Comparison of ENCODE assay signal across 4 cellular contexts in genomic region chr9:78409928-78410510, GRCh38.
DNase-seq lines count a peak whose midpoint lies in the region; ATAC-seq and TF ChIP-seq lines count a peak whose summit lies in the region.
"Not testable (repeated sequence)": the region's sequence is repeated elsewhere in the genome, so short reads cannot be mapped to it uniquely, and the experiment has no call there.

No MANE protein-coding gene starts in this region.

- not testable (repeated sequence) for H3K27ac ChIP-seq in right cardiac atrium (ENCODE audit: low read length); spleen
- H3K27ac ChIP-seq in trophoblast cell (ENCODE audit: low read depth, low read length), result peak overlapping the region; percentile 67

- TF ChIP-seq POLR2A in spleen (IDR thresholded peaks at IDR 0.05), result not testable (repeated sequence)

- H2BK12ac ChIP-seq in trophoblast cell (ENCODE audit: low read length), result peak overlapping the region; percentile 44

- peak overlapping the region; percentile 35 for H2BK5ac ChIP-seq in trophoblast cell (ENCODE audit: low read depth, low read length, poor library complexity)

- H3K27me3 Mint-ChIP-seq in chondrocyte (ENCODE audit: low read depth), result not testable (repeated sequence)

- WGBS in right cardiac atrium, result 89% methylated on average over 25 of the region's 25 CpGs
- no CpG with 5 or more reads among the region's 25 CpGs for WGBS in trophoblast cell (ENCODE audit: extremely low coverage, insufficient coverage, insufficient read length)
- 87 to 97% (median 96%) methylated on average over 9 to 25 of the region's 25 CpGs for WGBS in spleen, 5 donors

- peak overlapping the region; percentile 44 for H2AK5ac ChIP-seq in trophoblast cell (ENCODE audit: low read length)

- not testable (repeated sequence) for H3K4me1 ChIP-seq in right cardiac atrium (ENCODE audit: control insufficient read depth, insufficient read depth, low read length); trophoblast cell (ENCODE audit: control insufficient read depth in 1 of 2, insufficient read depth in 2 of 2, low read length in 2 of 2); spleen

- not testable (repeated sequence) for H3K4me3 Mint-ChIP-seq in chondrocyte (ENCODE audit: unreplicated experiment)

- H3K4me3 ChIP-seq in right cardiac atrium (ENCODE audit: low read length); trophoblast cell (ENCODE audit: low read depth, low read length); spleen: not testable (repeated sequence)

- H3K4me2 ChIP-seq in trophoblast cell (ENCODE audit: low read length), result not testable (repeated sequence)

- TF ChIP-seq CTCF in chondrocyte (IDR thresholded peaks at IDR 0.05); spleen (IDR thresholded peaks at IDR 0.05 in 8 of 11, conservative IDR thresholded peaks at IDR 0.05 in 3 of 11): not testable (repeated sequence)

- H3K4me1 Mint-ChIP-seq in chondrocyte (ENCODE audit: low read depth), result peaks cover 12% of the 10 kb centered on the region

- peaks cover 22% of the 10 kb centered on the region for H3K79me1 ChIP-seq in trophoblast cell (ENCODE audit: low read length)

- H3K23ac ChIP-seq in trophoblast cell (ENCODE audit: low read length), result not testable (repeated sequence)

- not testable (repeated sequence) for H3K18ac ChIP-seq in trophoblast cell (ENCODE audit: low read length)

- H3K9me3 ChIP-seq in right cardiac atrium (ENCODE audit: control insufficient read depth, low read length); trophoblast cell (ENCODE audit: insufficient read depth, low read depth, low read length); spleen: not testable (repeated sequence)

- H3K9ac ChIP-seq in trophoblast cell (ENCODE audit: low read length), result not testable (repeated sequence)

- H4K12ac ChIP-seq in trophoblast cell (ENCODE audit: low read depth, low read length), result not testable (repeated sequence)

- not testable (repeated sequence) for H3K36me3 ChIP-seq in trophoblast cell (ENCODE audit: control insufficient read depth in 1 of 2, insufficient read depth in 2 of 2, low read length in 2 of 2); spleen

- H3K36me3 Mint-ChIP-seq in chondrocyte (ENCODE audit: low read depth), result not testable (repeated sequence)

- intact Hi-C loops in right cardiac atrium (cut with DNase I); spleen (cut with DNase I; ENCODE audit: low total_unique reads): not testable (repeated sequence)

- H3K14ac ChIP-seq in trophoblast cell (ENCODE audit: low read length), result peak overlapping the region; percentile 68

- peak overlapping the region; percentile 90 for H4K91ac ChIP-seq in trophoblast cell (ENCODE audit: low read depth, low read length)

- not testable (repeated sequence) for H3K27me3 ChIP-seq in right cardiac atrium (ENCODE audit: control insufficient read depth, insufficient read depth); trophoblast cell (ENCODE audit: insufficient read depth, low read length)
- H3K27me3 ChIP-seq in spleen (replicated peaks in 1 of 7), result peaks cover 0 to 11% (median 0%) of the 10 kb centered on the region in 7 donors

- ATAC-seq in right cardiac atrium, result not testable (repeated sequence)

- peak; percentile 90 for DNase-seq in chondrocyte (ENCODE audit: low spot score)
- peak in 2 of 3 donors; percentile 40 to 45 for DNase-seq in right cardiac atrium
- DNase-seq in trophoblast cell, result not testable (repeated sequence)
- peak; percentile 74 for DNase-seq in spleen

- H3K9me3 Mint-ChIP-seq in chondrocyte (ENCODE audit: low read depth), result not testable (repeated sequence)

- H3K4ac ChIP-seq in trophoblast cell (ENCODE audit: low read depth, low read length), result not testable (repeated sequence)

- H4K8ac ChIP-seq in trophoblast cell (ENCODE audit: low read depth, low read length), result peak overlapping the region; percentile 6

- H3K27ac Mint-ChIP-seq in chondrocyte (ENCODE audit: unreplicated experiment), result not testable (repeated sequence)

- H2AFZ ChIP-seq in trophoblast cell (ENCODE audit: insufficient read depth, low read length, poor library complexity), result not testable (repeated sequence)

- peak overlapping the region; percentile 39 for H2BK120ac ChIP-seq in trophoblast cell (ENCODE audit: insufficient read depth, low read length, poor library complexity)

- H3K79me2 ChIP-seq in trophoblast cell (ENCODE audit: control insufficient read depth, insufficient read depth, low read length, poor library complexity), result not testable (repeated sequence)
